Comparison of ENCODE assay signal across 1 cellular context in genomic region chr16:636206-637080, GRCh38.
A peak's percentile ranks its signal among the peaks of the same experiment; 100 is the strongest.
TF ChIP-seq lines count a peak whose summit lies in the region.

METTL26 (minus strand) TSS chr16:636305; CDS start chr16:636290, 15 bp downstream.

TF ChIP-seq in HepG2, 621 proteins besides CTCF, POLR2A, EP300 and RAD21 (continued from another document and continues in another):
- TF ChIP-seq KAT8 (CRISPR knock-in tag; IDR thresholded peaks at IDR 0.05): no peak
- TF ChIP-seq GZF1 (CRISPR knock-in tag; IDR thresholded peaks at IDR 0.05): 0 out of 2 replicates have a peak, but pooled peaks have one; percentile 41
- peak; percentile 68; the same call in 1 of the 2 replicates for TF ChIP-seq FOXK1 (CRISPR knock-in tag; IDR thresholded peaks at IDR 0.05; ENCODE audit: borderline replicate concordance, low read depth)
- no peak for TF ChIP-seq PLRG1 (conservative IDR thresholded peaks at IDR 0.05)
- peak; percentile 48; the same call in 1 of the 2 replicates for TF ChIP-seq ZNF710 (CRISPR knock-in tag; IDR thresholded peaks at IDR 0.05; ENCODE audit: borderline replicate concordance)
- no peak for TF ChIP-seq GLI4 (CRISPR knock-in tag; IDR thresholded peaks at IDR 0.05; ENCODE audit: borderline replicate concordance)
- TF ChIP-seq ATF4 (CRISPR knock-in tag; IDR thresholded peaks at IDR 0.05): peak in 1 of 2 experiments; percentile 73; a peak in 1 of 4 replicates
- TF ChIP-seq ZNF333 (CRISPR knock-in tag; IDR thresholded peaks at IDR 0.05; ENCODE audit: borderline replicate concordance): peak; percentile 75; the same call in 1 of the 2 replicates
- TF ChIP-seq TAF1 (CRISPR knock-in tag; IDR thresholded peaks at IDR 0.05): peak; percentile 69
- no peak for TF ChIP-seq HMGA1 (CRISPR knock-in tag; conservative IDR thresholded peaks at IDR 0.05)
- no peak for TF ChIP-seq ZNF597 (CRISPR knock-in tag; IDR thresholded peaks at IDR 0.05)
- TF ChIP-seq ZNF30 (CRISPR knock-in tag; IDR thresholded peaks at IDR 0.05): 0 out of 2 replicates have a peak, but pooled peaks have one; percentile 54
- TF ChIP-seq ZNF672 (CRISPR knock-in tag; IDR thresholded peaks at IDR 0.05): peak; percentile 86; the same call in 1 of the 2 replicates
- peak; percentile 35 for TF ChIP-seq BCL6 (CRISPR knock-in tag; IDR thresholded peaks at IDR 0.05)
- peak; percentile 59; the same call in 1 of the 2 replicates for TF ChIP-seq ZFP1 (CRISPR knock-in tag; IDR thresholded peaks at IDR 0.05)
- peak; percentile 76; the same call in 1 of the 2 replicates for TF ChIP-seq ZSCAN5A (CRISPR knock-in tag; IDR thresholded peaks at IDR 0.05; ENCODE audit: borderline replicate concordance)
- peak; percentile 56; the same call in 1 of the 2 replicates for TF ChIP-seq THAP9 (CRISPR knock-in tag; IDR thresholded peaks at IDR 0.05; ENCODE audit: borderline replicate concordance)
- peak; percentile 92 for TF ChIP-seq ARNT2 (CRISPR knock-in tag; IDR thresholded peaks at IDR 0.05; ENCODE audit: low read depth)
- TF ChIP-seq HOXA3 (CRISPR knock-in tag; IDR thresholded peaks at IDR 0.05): peak; percentile 82
- peak; percentile 17; the same call in 1 of the 2 replicates for TF ChIP-seq BRD4 (CRISPR knock-in tag; IDR thresholded peaks at IDR 0.05)
- no peak for TF ChIP-seq SRF (IDR thresholded peaks at IDR 0.05; ENCODE audit: low read depth, low read length)
- TF ChIP-seq ZNF770 (CRISPR knock-in tag; IDR thresholded peaks at IDR 0.05): peak; percentile 36; the same call in 1 of the 2 replicates
- TF ChIP-seq NFIB (CRISPR knock-in tag; IDR thresholded peaks at IDR 0.05; ENCODE audit: borderline replicate concordance): no peak
- TF ChIP-seq BHLHE40 (IDR thresholded peaks at IDR 0.05; ENCODE audit: low read length): peak; percentile 92
- TF ChIP-seq ZNF253 (CRISPR knock-in tag; IDR thresholded peaks at IDR 0.05; ENCODE audit: borderline replicate concordance): no peak
- no peak for TF ChIP-seq PHB2 (IDR thresholded peaks at IDR 0.05; ENCODE audit: partially characterized antibody)
- no peak; the same call in 1 of the 2 replicates for TF ChIP-seq ZNF317 (CRISPR knock-in tag; IDR thresholded peaks at IDR 0.05)
- peak; percentile 61; the same call in 1 of the 2 replicates for TF ChIP-seq ZNF468 (CRISPR knock-in tag; IDR thresholded peaks at IDR 0.05)
- TF ChIP-seq ETV6 (CRISPR knock-in tag; conservative IDR thresholded peaks at IDR 0.05): peak; percentile 45; the same call in 1 of the 2 replicates
- TF ChIP-seq ZNF704 (CRISPR knock-in tag; IDR thresholded peaks at IDR 0.05; ENCODE audit: borderline replicate concordance): peak; percentile 58; the same call in 1 of the 2 replicates
- peak; percentile 94; the same call in 1 of the 2 replicates for TF ChIP-seq SSRP1 (CRISPR knock-in tag; IDR thresholded peaks at IDR 0.05)
- peak; percentile 84 for TF ChIP-seq ASH2L (IDR thresholded peaks at IDR 0.05; ENCODE audit: insufficient read length, low read depth, low read length)
- TF ChIP-seq SUZ12 (IDR thresholded peaks at IDR 0.05; ENCODE audit: low read depth, low read length): peak; percentile 82
- TF ChIP-seq HNRNPK (IDR thresholded peaks at IDR 0.05; ENCODE audit: low read depth, low read length, poor library complexity, severe bottlenecking): no peak
- TF ChIP-seq HCFC1 (IDR thresholded peaks at IDR 0.05; ENCODE audit: low read depth, low read length): peak; percentile 94
- TF ChIP-seq MXD1 (CRISPR knock-in tag; IDR thresholded peaks at IDR 0.05): peak; percentile 75
- 0 out of 2 replicates have a peak, but pooled peaks have one; percentile 35 for TF ChIP-seq SMAD1 (CRISPR knock-in tag; IDR thresholded peaks at IDR 0.05; ENCODE audit: borderline replicate concordance, low read depth)
- 0 out of 2 replicates have a peak, but pooled peaks have one; percentile 29 for TF ChIP-seq KDM4B (CRISPR knock-in tag; IDR thresholded peaks at IDR 0.05)
- TF ChIP-seq GATAD1 (CRISPR knock-in tag; IDR thresholded peaks at IDR 0.05): peak; percentile 69; the same call in 1 of the 2 replicates
- TF ChIP-seq FOXO1 (CRISPR knock-in tag; IDR thresholded peaks at IDR 0.05): peak; percentile 68; the same call in 1 of the 2 replicates
- TF ChIP-seq HMGXB3 (CRISPR knock-in tag; IDR thresholded peaks at IDR 0.05; ENCODE audit: borderline replicate concordance): no peak
- 0 out of 2 replicates have a peak, but pooled peaks have one; percentile 13 for TF ChIP-seq ATF3 (CRISPR knock-in tag; IDR thresholded peaks at IDR 0.05)
